Comparison of ENCODE assay signal across 29 cellular contexts in the genomic region with DNA sequence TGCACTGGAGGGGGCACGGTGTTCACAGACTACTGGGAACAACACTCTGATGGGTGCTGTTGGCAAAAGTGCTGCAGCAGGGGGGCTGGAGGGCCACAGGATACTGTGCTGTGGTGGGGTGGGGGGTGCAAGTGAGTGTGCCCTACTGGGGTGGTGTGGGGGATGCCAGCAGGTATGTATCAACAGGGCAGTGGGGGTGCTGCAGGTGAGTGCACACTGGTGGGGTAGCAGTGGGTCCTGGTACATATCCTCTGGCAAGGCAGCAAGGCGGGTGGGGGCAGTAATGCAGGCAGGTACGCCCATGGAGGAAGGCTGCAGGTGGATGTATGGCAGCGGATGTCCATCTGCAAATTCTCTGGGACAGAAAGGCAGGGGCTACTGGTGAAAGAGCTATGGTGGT. TPM values are rescaled to one million over a fixed set of nuclear protein-coding genes. Genes with fewer than 3 reads are reported as not detected.
A peak's percentile ranks its signal among the peaks of the same experiment; 100 is the strongest.
DNase-seq lines count a peak whose midpoint lies in the region; ATAC-seq, FAIRE-seq and TF ChIP-seq lines count a peak whose summit lies in the region.
"Had no signal": no experiment of that assay in that cellular context is flagged by ENCODE, and none has a peak within 500 bp of the region (broad histone marks: within the 10 kb centered on the region; RNA-seq: fewer than 3 reads in every experiment).

No MANE protein-coding gene starts in this region.

- no peak overlapping the region for H3K18ac ChIP-seq in H9 (ENCODE audit: insufficient read length, low read depth, low read length)
- no peak overlapping the region for H3K18ac ChIP-seq in H1 (ENCODE audit: extremely low read depth, low read length)

- H2BK15ac ChIP-seq in H9 (ENCODE audit: low read depth, low read length) (no peak overlapping the region), H1 (ENCODE audit: low read length) (no peak overlapping the region; the same call in 1 of the 2 replicates)

- no peak for TF ChIP-seq EP300 in H1 (IDR thresholded peaks at IDR 0.05; ENCODE audit: borderline replicate concordance in 1 of 2, low read depth in 2 of 2, low read length in 2 of 2)

- H2BK12ac ChIP-seq in H9 (ENCODE audit: insufficient read length, low read depth, low read length): no peak overlapping the region
- no peak overlapping the region for H2BK12ac ChIP-seq in H1 (ENCODE audit: low read depth, low read length)

- H3K4me1 ChIP-seq in H9 (ENCODE audit: insufficient read depth, low read length): no peaks in the 10 kb centered on the region
- no peaks in the 10 kb centered on the region for H3K4me1 ChIP-seq in RWPE2 (ENCODE audit: insufficient read depth, poor library complexity, severe bottlenecking)
- no peaks in the 10 kb centered on the region for H3K4me1 ChIP-seq in H1 (replicated peaks in 1 of 4; ENCODE audit: control insufficient read depth in 3 of 4, insufficient read depth in 4 of 4, low read length in 3 of 4)
- no peaks in the 10 kb centered on the region for H3K4me1 ChIP-seq in MM.1S (ENCODE audit: low read length)
- H3K4me1 ChIP-seq: BE2C, BLaER1 had no signal

- H3K27ac Mint-ChIP-seq in H9 (no peak overlapping the region), osteocyte (ENCODE audit: unreplicated experiment) (no peak overlapping the region), T-cell (no peak overlapping the region)
- H3K27ac Mint-ChIP-seq: CD4-positive, CD25-positive, alpha-beta regulatory T cell had no signal

- H3K4me3 Mint-ChIP-seq in H9 (no peak overlapping the region), osteocyte (ENCODE audit: unreplicated experiment) (no peak overlapping the region), T-cell (no peak overlapping the region)
- H3K4me3 Mint-ChIP-seq: CD14-positive monocyte; CD4-positive, alpha-beta memory T cell; CD4-positive, CD25-positive, alpha-beta regulatory T cell; CD8-positive, alpha-beta memory T cell had no signal

- WGBS in H9 (ENCODE audit: extremely low coverage, insufficient read length, low lambda C conversion rate): no CpG with 5 or more reads among the region's 4 CpGs
- WGBS in H1 (ENCODE audit: extremely low coverage in 1 of 2, insufficient coverage in 1 of 2, insufficient read length in 1 of 2, insufficient replicate concordance in 2 of 2, low coverage in 1 of 2, low lambda C conversion rate in 2 of 2, missing lambda C conversion rate in 1 of 2), 2 experiments: 80% methylated on average over 4 of the region's 4 CpGs; no CpG with 5 or more reads in 1 of the 2 experiments

- H2BK5ac ChIP-seq in H9 (ENCODE audit: insufficient read length, low read length) (no peak overlapping the region), H1 (ENCODE audit: low read depth, low read length) (no peak overlapping the region)

- H3K56ac ChIP-seq in H9 (ENCODE audit: insufficient read length, low read depth, low read length): no peak overlapping the region
- H3K56ac ChIP-seq in H1 (replicated peaks; ENCODE audit: insufficient read length, low read depth, low read length): no peak overlapping the region

- no peak for FAIRE-seq in H1 (lab: Jason Lieb, UNC)
- FAIRE-seq: A204.1, GM12891 had no signal

- POLR2A ChIA-PET in H1 (lab: Charles Lee; ENCODE audit: partially characterized antibody) (no interaction called here), T-cell (lab: Charles Lee) (no interaction called here)

- H3K36me3 Mint-ChIP-seq in H9 (ENCODE audit: insufficient read depth in 1 of 3, low read depth in 3 of 3) (no peaks in the 10 kb centered on the region), osteocyte (ENCODE audit: unreplicated experiment) (no peaks in the 10 kb centered on the region), T-cell (peaks cover 5% of the 10 kb centered on the region)
- H3K36me3 Mint-ChIP-seq: CD14-positive monocyte; CD4-positive, alpha-beta memory T cell; CD4-positive, CD25-positive, alpha-beta regulatory T cell had no signal

- H3K4me3 ChIP-seq in RWPE2 (ENCODE audit: severe bottlenecking) (no peak overlapping the region), H1 (ENCODE audit: extremely low read depth in 1 of 4, insufficient read depth in 2 of 4, low read depth in 3 of 4, low read length in 4 of 4) (no peak overlapping the region), MM.1S (ENCODE audit: low read length) (no peak overlapping the region)
- H3K4me3 ChIP-seq: BLaER1 had no signal

- no peak for TF ChIP-seq RAD21 in H1 (IDR thresholded peaks at IDR 0.05 in 1 of 2, conservative IDR thresholded peaks at IDR 0.05 in 1 of 2; ENCODE audit: low read depth in 2 of 2, low read length in 2 of 2)

- H3K4me2 ChIP-seq in H9 (ENCODE audit: insufficient read depth, insufficient read length, low read length) (no peak overlapping the region), H1 (ENCODE audit: insufficient read depth in 1 of 2, low read depth in 2 of 2, low read length in 2 of 2) (no peak overlapping the region), MM.1S (ENCODE audit: low read depth, low read length) (no peak overlapping the region)
- H3K4me2 ChIP-seq: BLaER1 had no signal

- no peaks in the 10 kb centered on the region for H3K9me3 ChIP-seq in H9 (ENCODE audit: control insufficient read depth, low read depth, low read length)
- H3K9me3 ChIP-seq in RWPE2 (ENCODE audit: severe bottlenecking): no peaks in the 10 kb centered on the region
- H3K9me3 ChIP-seq in H1 (ENCODE audit: insufficient read depth in 2 of 2, low read depth in 1 of 2, low read length in 1 of 2): peaks cover 3 to 5% of the 10 kb centered on the region in 2 experiments; a peak in 2 of 4 replicates
- no peaks in the 10 kb centered on the region for H3K9me3 ChIP-seq in MM.1S (replicated peaks; ENCODE audit: insufficient read depth, low read length)
- H3K9me3 ChIP-seq: BE2C, BLaER1 had no signal

- H2BK120ac ChIP-seq in H9 (ENCODE audit: low read depth, low read length, poor library complexity, severe bottlenecking) (no peak overlapping the region), H1 (replicated peaks; ENCODE audit: low read depth, low read length) (no peak overlapping the region)

- H3K27ac ChIP-seq in H9 (ENCODE audit: insufficient read length, low read depth, low read length): no peak overlapping the region
- no peak overlapping the region for H3K27ac ChIP-seq in RWPE2 (ENCODE audit: poor library complexity, severe bottlenecking)
- no peak overlapping the region for H3K27ac ChIP-seq in H1 (ENCODE audit: low read depth, low read length)
- no peak overlapping the region for H3K27ac ChIP-seq in MM.1S (ENCODE audit: low read length)
- H3K27ac ChIP-seq: BLaER1 had no signal

- H3K79me1 ChIP-seq in H9 (ENCODE audit: insufficient read depth, low read depth, low read length, poor library complexity, severe bottlenecking) (no peaks in the 10 kb centered on the region), H1 (ENCODE audit: low read depth, low read length) (no peaks in the 10 kb centered on the region)

- H3K27me3 ChIP-seq in H9 (ENCODE audit: insufficient read depth, low read length) (no peaks in the 10 kb centered on the region), RWPE2 (ENCODE audit: insufficient read depth, poor library complexity, severe bottlenecking) (no peaks in the 10 kb centered on the region), H1 (replicated peaks in 1 of 4; ENCODE audit: control insufficient read depth in 3 of 4, extremely low read depth in 1 of 4, insufficient read depth in 3 of 4, low read length in 3 of 4) (no peaks in the 10 kb centered on the region; a peak in 1 of 7 replicates), MM.1S (replicated peaks; ENCODE audit: insufficient read depth, low read length) (no peaks in the 10 kb centered on the region)
- H3K27me3 ChIP-seq: BE2C, BLaER1 had no signal

- H3K23me2 ChIP-seq in H9 (ENCODE audit: insufficient read length, low read depth, low read length, poor library complexity, severe bottlenecking): no peaks in the 10 kb centered on the region
- no peaks in the 10 kb centered on the region for H3K23me2 ChIP-seq in H1 (ENCODE audit: low read depth, low read length)

- H3K23ac ChIP-seq in H9 (ENCODE audit: insufficient read length, low read depth, low read length): no peak overlapping the region
- H3K23ac ChIP-seq in H1 (ENCODE audit: insufficient read length): no peak overlapping the region

- H2AFZ ChIP-seq in H9 (ENCODE audit: low read length) (no peak overlapping the region), H1 (ENCODE audit: low read length) (no peak overlapping the region; the same call in 1 of the 2 replicates), MM.1S (ENCODE audit: low read length) (no peak overlapping the region)

- TF ChIP-seq CTCF in H9 (conservative IDR thresholded peaks at IDR 0.05) (no peak), RWPE2 (IDR thresholded peaks at IDR 0.05; ENCODE audit: poor library complexity, severe bottlenecking) (no peak), H1 (IDR thresholded peaks at IDR 0.05; ENCODE audit: control extremely low read depth in 1 of 3, insufficient read depth in 1 of 3, low read depth in 1 of 3, low read length in 3 of 3) (no peak), osteocyte (IDR thresholded peaks at IDR 0.05) (no peak), MM.1S (IDR thresholded peaks at IDR 0.05; ENCODE audit: low read length) (no peak)

- H3K14ac ChIP-seq in H9 (ENCODE audit: insufficient read depth, low read length) (peak overlapping the region; percentile 16; the same call in 1 of the 2 replicates), H1 (ENCODE audit: insufficient read length) (no peak overlapping the region)

- H3K36me3 ChIP-seq in RWPE2 (ENCODE audit: low read depth): no peaks in the 10 kb centered on the region
- H3K36me3 ChIP-seq in H1 (ENCODE audit: control insufficient read depth in 2 of 4, insufficient read depth in 4 of 4, low read length in 3 of 4): no peaks in the 10 kb centered on the region
- no peaks in the 10 kb centered on the region for H3K36me3 ChIP-seq in MM.1S (replicated peaks; ENCODE audit: insufficient read depth, low read length)
- H3K36me3 ChIP-seq: BE2C, BLaER1 had no signal

- H3T11ph ChIP-seq in H9 (ENCODE audit: low read length): no peak overlapping the region

- no peak for TF ChIP-seq POLR2A in H1 (IDR thresholded peaks at IDR 0.05; ENCODE audit: control extremely low read depth in 1 of 2, low read depth in 2 of 2, low read length in 2 of 2)

- no peaks in the 10 kb centered on the region for H4K20me1 ChIP-seq in H9 (ENCODE audit: control insufficient read depth, insufficient read depth, insufficient read length)
- H4K20me1 ChIP-seq in H1 (replicated peaks in 1 of 2; ENCODE audit: control insufficient read depth in 1 of 2, insufficient read depth in 2 of 2, low read length in 2 of 2): no peaks in the 10 kb centered on the region
- no peaks in the 10 kb centered on the region for H4K20me1 ChIP-seq in MM.1S (ENCODE audit: insufficient read depth, low read length)
- H4K20me1 ChIP-seq: BLaER1 had no signal

- H3K4ac ChIP-seq in H9 (ENCODE audit: low read depth, low read length): no peak overlapping the region
- no peak overlapping the region for H3K4ac ChIP-seq in H1 (replicated peaks; ENCODE audit: insufficient read length, low read depth, low read length)

- H3K27me3 Mint-ChIP-seq in H9 (ENCODE audit: low read depth) (peaks cover 8% of the 10 kb centered on the region), osteocyte (ENCODE audit: unreplicated experiment) (peaks cover 2% of the 10 kb centered on the region), T-cell (peaks cover 8 to 11% of the 10 kb centered on the region in 2 donors)

- H3K9ac ChIP-seq in H9 (ENCODE audit: extremely low read depth, insufficient read length, low read length) (no peak overlapping the region), H1 (replicated peaks in 1 of 4; ENCODE audit: extremely low read depth in 1 of 4, low read depth in 3 of 4, low read length in 3 of 4) (no peak overlapping the region), MM.1S (ENCODE audit: low read length) (no peak overlapping the region)
- H3K9ac ChIP-seq: BLaER1 had no signal

- CTCF ChIA-PET in H1 (lab: Charles Lee; ENCODE audit: partially characterized antibody): interaction anchor here (0.6 to 1.9 kb wide), 4 partner anchors 11 to 1365 kb away, joined by 3 to 5 read pairs (median 3); no protein-coding TSS in a partner anchor
- CTCF ChIA-PET in T-cell (lab: Charles Lee): no interaction called here

- H3F3A ChIP-seq in MM.1S (ENCODE audit: insufficient read depth, low read length): no peaks in the 10 kb centered on the region

- H3K9me3 Mint-ChIP-seq in H9: peaks cover 23 to 37% of the 10 kb centered on the region in 2 experiments
- peaks cover 7% of the 10 kb centered on the region for H3K9me3 Mint-ChIP-seq in osteocyte (ENCODE audit: unreplicated experiment)
- H3K9me3 Mint-ChIP-seq in T-cell: no peaks in the 10 kb centered on the region

- H2BK20ac ChIP-seq in H9 (ENCODE audit: low read depth, low read length, poor library complexity, severe bottlenecking): no peak overlapping the region
- no peak overlapping the region for H2BK20ac ChIP-seq in H1 (ENCODE audit: low read length)

- no peaks in the 10 kb centered on the region for H3K4me1 Mint-ChIP-seq in H9
- H3K4me1 Mint-ChIP-seq in osteocyte (ENCODE audit: unreplicated experiment): no peaks in the 10 kb centered on the region
- no peaks in the 10 kb centered on the region for H3K4me1 Mint-ChIP-seq in T-cell
- H3K4me1 Mint-ChIP-seq: CD14-positive monocyte; CD8-positive, alpha-beta memory T cell had no signal

- DNase-seq in H9: no peak
- DNase-seq in RWPE2 (ENCODE audit: low spot score): peak; percentile 48
- DNase-seq in H1 (ENCODE audit: low read depth in 1 of 2, low spot score in 2 of 2): no peak
- DNase-seq in osteocyte (ENCODE audit: extremely low spot score, unreplicated experiment): peak; percentile 76
- no peak for DNase-seq in T-helper 1 cell
- no peak for DNase-seq in H4 (ENCODE audit: low spot score)
- no peak for DNase-seq in T-cell
- no peak for DNase-seq in MM.1S
- DNase-seq: 8988T; ACHN; BE2C; C1 segment of cervical spinal cord; CD4-positive, alpha-beta memory T cell; CD4-positive, CD25-positive, alpha-beta regulatory T cell; CD8-positive, alpha-beta memory T cell; COR-L47; DMS 273 treated with DMSO at 0.1 percent for 48 hours; DMS153; DMS53; DMS79; DND-41; EL; GDM1 had no signal

- no peak overlapping the region for H4K8ac ChIP-seq in H9 (replicated peaks; ENCODE audit: insufficient read length, low read depth, low read length)
- H4K8ac ChIP-seq in H1 (ENCODE audit: extremely low read depth, insufficient read depth, low read length): peak overlapping the region; percentile 51; the same call in 1 of the 2 replicates

- H4K91ac ChIP-seq in H9 (ENCODE audit: insufficient read length, low read depth, low read length) (no peak overlapping the region), H1 (replicated peaks; ENCODE audit: insufficient read length, low read length) (no peak overlapping the region)

- no peaks in the 10 kb centered on the region for H3K79me2 ChIP-seq in H9 (ENCODE audit: insufficient read depth, low read length)
- no peaks in the 10 kb centered on the region for H3K79me2 ChIP-seq in H1 (ENCODE audit: control insufficient read depth in 1 of 2, insufficient read depth in 2 of 2, low read length in 2 of 2)
- no peaks in the 10 kb centered on the region for H3K79me2 ChIP-seq in MM.1S (ENCODE audit: low read length)

- no peak for ATAC-seq in RWPE2 (ENCODE audit: low read depth)
- ATAC-seq in T-cell (replicated peaks in 1 of 4): no peak

- no peak overlapping the region for H2AK5ac ChIP-seq in H9 (ENCODE audit: insufficient read length, low read length)
- no peak overlapping the region for H2AK5ac ChIP-seq in H1 (ENCODE audit: low read depth, low read length)

- H4K5ac ChIP-seq in H9 (ENCODE audit: insufficient read length, low read depth, low read length) (no peak overlapping the region), H1 (ENCODE audit: insufficient read length, low read depth, low read length) (no peak overlapping the region)

- no peaks in the 10 kb centered on the region for H3K9me2 ChIP-seq in MM.1S (replicated peaks; ENCODE audit: insufficient read depth, low read length)

RNA-seq across cellular contexts. Expression of gene CD53, which starts 48.8 kb away (rescaled TPM):
- total RNA-seq in H9 (2021) (0.15 and 0.31 TPM in 2 replicates), osteocyte (not detected in 2 replicates), T-cell (100 to 1,000 TPM; 288 to 405 (median 386) TPM)
- total RNA-seq in H1 (2021; fragmentation: NEBNext Ultra II Directional; extraction: Animal tissue kit (Norgen Biotek cat#: 25700)): 0.55 and 0.56 TPM in 2 replicates
- polyA plus RNA-seq in H1 (2011; rRNA removed): 0.35 and 1.0 TPM in 2 replicates
- polyA plus RNA-seq in H1 (2011; cell fraction: cytosol; rRNA removed): 0.67 TPM
- polyA plus RNA-seq in H1 (2011; cell fraction: nucleus; rRNA removed): 0.17 TPM
- polyA plus RNA-seq in H1 (2012, experiment 1 of 2): 0.19 to 0.74 TPM (median 0.28 TPM) in 4 replicates
- polyA plus RNA-seq in H1 (2012, experiment 2 of 2): not detected
- polyA plus RNA-seq in H1 (2013, experiment 1 of 2): 0.85 TPM
- 0.90 TPM for polyA plus RNA-seq in H1 (2013, experiment 2 of 2)
- 0.85 and 1.0 TPM in 2 replicates for polyA minus RNA-seq in H1 (2011; rRNA and poly(A)+ RNA removed)
- polyA minus RNA-seq in H1 (2011; cell fraction: cytosol; rRNA and poly(A)+ RNA removed): not detected
- polyA minus RNA-seq in H1 (2011; cell fraction: nucleus; rRNA and poly(A)+ RNA removed): not detected
- total RNA-seq in H4 (2014; rRNA removed; shearing (Covaris generic)): 0.08 and 0.35 TPM in 2 replicates
- total RNA-seq: G401 had no signal
- polyA plus RNA-seq: AG04450 had no signal

Comparison
In these comparisons a context has a peak if more than half of its experiments do, and no peak if none do; other contexts are left out.
1. DNase-seq: peak in RWPE2 (single experiment) and osteocyte (single experiment); none in H9 (single experiment), H1 (0 of 2), T-helper 1 cell (0 of 5), H4 (single experiment), T-cell (0 of 34) and MM.1S (single experiment).
2. RNA of gene CD53, which starts 48.8 kb away (total RNA-seq): 288 to 405 TPM in T-cell; 0.55 to 0.56 TPM in H1, 0.08 to 0.35 TPM in H4, 0.15 to 0.31 TPM in H9 and not detected in osteocyte; every median in the first group is over 100 times any median in the second.